Comparison of ENCODE assay signal across 1 cellular context in genomic region chr12:6766651-6767300, GRCh38.
TF ChIP-seq lines count a peak whose summit lies in the region.

No MANE protein-coding gene starts in this region.

TF ChIP-seq in HepG2, 621 proteins besides CTCF, POLR2A, EP300 and RAD21 (continued from another document and continues in another):
- TF ChIP-seq THAP11 (CRISPR knock-in tag; IDR thresholded peaks at IDR 0.05) (no peak), NR0B2 (CRISPR knock-in tag; IDR thresholded peaks at IDR 0.05) (no peak), AHDC1 (CRISPR knock-in tag; IDR thresholded peaks at IDR 0.05; ENCODE audit: borderline replicate concordance) (no peak), NFRKB (IDR thresholded peaks at IDR 0.05) (no peak), ZBTB26 (CRISPR knock-in tag; IDR thresholded peaks at IDR 0.05; ENCODE audit: borderline replicate concordance) (no peak), MXD1 (CRISPR knock-in tag; IDR thresholded peaks at IDR 0.05) (no peak), ZNF800 (CRISPR knock-in tag; IDR thresholded peaks at IDR 0.05) (no peak), ATRX (CRISPR knock-in tag; IDR thresholded peaks at IDR 0.05; ENCODE audit: borderline replicate concordance) (no peak), ZNF34 (CRISPR knock-in tag; IDR thresholded peaks at IDR 0.05; ENCODE audit: borderline replicate concordance) (no peak), SNAPC5 (CRISPR knock-in tag; IDR thresholded peaks at IDR 0.05; ENCODE audit: borderline replicate concordance) (no peak), TAF1 (CRISPR knock-in tag; IDR thresholded peaks at IDR 0.05) (peak; percentile 14; the same call in 1 of the 2 replicates), FOXA3 (CRISPR knock-in tag; IDR thresholded peaks at IDR 0.05) (peak; percentile 41; the same call in 1 of the 2 replicates), MAFF (IDR thresholded peaks at IDR 0.05; ENCODE audit: low read depth, low read length) (no peak), ZNF343 (CRISPR knock-in tag; IDR thresholded peaks at IDR 0.05) (peak; percentile 29; the same call in 1 of the 2 replicates), ARNT (IDR thresholded peaks at IDR 0.05) (no peak), SIX4 (CRISPR knock-in tag; IDR thresholded peaks at IDR 0.05) (no peak), FOXO4 (CRISPR knock-in tag; conservative IDR thresholded peaks at IDR 0.05) (no peak), RFXANK (CRISPR knock-in tag; IDR thresholded peaks at IDR 0.05) (no peak), RERE (CRISPR knock-in tag; IDR thresholded peaks at IDR 0.05; ENCODE audit: low read depth) (no peak), ZNF335 (CRISPR knock-in tag; IDR thresholded peaks at IDR 0.05) (no peak), SRF (IDR thresholded peaks at IDR 0.05; ENCODE audit: low read depth, low read length) (no peak), ARHGAP35 (CRISPR knock-in tag; IDR thresholded peaks at IDR 0.05; ENCODE audit: borderline replicate concordance) (no peak), ZBTB37 (CRISPR knock-in tag; IDR thresholded peaks at IDR 0.05) (no peak), ZNF446 (CRISPR knock-in tag; IDR thresholded peaks at IDR 0.05) (no peak), DR1 (CRISPR knock-in tag; IDR thresholded peaks at IDR 0.05) (no peak), GTF3A (CRISPR knock-in tag; conservative IDR thresholded peaks at IDR 0.05) (no peak), NR2F2 (IDR thresholded peaks at IDR 0.05; ENCODE audit: borderline replicate concordance, low read depth) (peak; percentile 18; the same call in 1 of the 2 replicates), BHLHE40 (IDR thresholded peaks at IDR 0.05; ENCODE audit: low read length) (no peak), KLF15 (CRISPR knock-in tag; IDR thresholded peaks at IDR 0.05; ENCODE audit: borderline replicate concordance) (no peak), ZNF333 (CRISPR knock-in tag; IDR thresholded peaks at IDR 0.05; ENCODE audit: borderline replicate concordance) (no peak), BCL3 (CRISPR knock-in tag; IDR thresholded peaks at IDR 0.05) (no peak), ZNF451 (CRISPR knock-in tag; IDR thresholded peaks at IDR 0.05) (no peak), SMARCC2 (IDR thresholded peaks at IDR 0.05) (no peak), ZNF614 (CRISPR knock-in tag; IDR thresholded peaks at IDR 0.05; ENCODE audit: borderline replicate concordance) (0 out of 2 replicates have a peak, but pooled peaks have one; percentile 28), RBFOX2 (IDR thresholded peaks at IDR 0.05; ENCODE audit: low read depth, low read length) (peak; percentile 73), PHF21A (CRISPR knock-in tag; IDR thresholded peaks at IDR 0.05) (0 out of 2 replicates have a peak, but pooled peaks have one; percentile 5), ZZZ3 (CRISPR knock-in tag; IDR thresholded peaks at IDR 0.05; ENCODE audit: borderline replicate concordance) (no peak), FOXC1 (CRISPR knock-in tag; IDR thresholded peaks at IDR 0.05; ENCODE audit: borderline replicate concordance) (no peak)
